In genomic region chr13:52609013-52609606, GRCh38 we compare ENCODE assay signal across 8 cellular contexts. TPM values are rescaled to one million over a fixed set of nuclear protein-coding genes. Genes with fewer than 3 reads are reported as not detected.
DNase-seq lines count a peak whose midpoint lies in the region; ATAC-seq and TF ChIP-seq lines count a peak whose summit lies in the region.
"Not testable (repeated sequence)": the region's sequence is repeated elsewhere in the genome, so short reads cannot be mapped to it uniquely, and the experiment has no call there.

No MANE protein-coding gene starts in this region.

- not testable (repeated sequence) for H3K4me3 Mint-ChIP-seq in CD14-positive monocyte

- H3K36me3 ChIP-seq in MM.1S (replicated peaks; ENCODE audit: insufficient read depth, low read length); SK-N-MC (ENCODE audit: insufficient read depth, low read length): not testable (repeated sequence)

- intact Hi-C loops in CD14-positive monocyte (cut with micrococcal nuclease) = not testable (repeated sequence)

- ATAC-seq in GM18519 (IDR thresholded peaks at IDR 0.05; ENCODE audit: low FRiP score, unreplicated experiment) = peak; percentile 57
- peak; percentile 80 for ATAC-seq in HG02623 (IDR thresholded peaks at IDR 0.05; ENCODE audit: unreplicated experiment)

- not testable (repeated sequence) for H3K9ac ChIP-seq in MM.1S (ENCODE audit: low read length); SK-N-MC (ENCODE audit: insufficient read length)

- H3K4me2 ChIP-seq in MM.1S (ENCODE audit: low read depth, low read length) = not testable (repeated sequence)

- not testable (repeated sequence) for H3K27ac Mint-ChIP-seq in CD14-positive monocyte

- not testable (repeated sequence) for H2AFZ ChIP-seq in MM.1S (ENCODE audit: low read length)

- H3F3A ChIP-seq in MM.1S (ENCODE audit: insufficient read depth, low read length) = not testable (repeated sequence)

- not testable (repeated sequence) for DNase-seq in CD14-positive monocyte (ENCODE audit: low spot score)
- DNase-seq in MM.1S = peak; percentile 31
- DNase-seq in SK-N-MC (ENCODE audit: low read depth, low spot score) = peak; percentile 24
- DNase-seq in cerebellar cortex (ENCODE audit: low spot score) = peak; percentile 54
- DNase-seq in iPS-NIHi7 (ENCODE audit: extremely low spot score) = peak; percentile 31
- peak; percentile 47 for DNase-seq in putamen (ENCODE audit: low spot score)

- H3K27me3 Mint-ChIP-seq in CD14-positive monocyte (ENCODE audit: low read depth in 3 of 3) = not testable (repeated sequence)

- not testable (repeated sequence) for H3K4me3 ChIP-seq in MM.1S (ENCODE audit: low read length); SK-N-MC

- H3K4me1 Mint-ChIP-seq in CD14-positive monocyte = peaks cover 19% of the 10 kb centered on the region

- H3K9me3 Mint-ChIP-seq in CD14-positive monocyte = not testable (repeated sequence)

- H3K79me2 ChIP-seq in MM.1S (ENCODE audit: low read length) = not testable (repeated sequence)

- TF ChIP-seq CTCF in CD14-positive monocyte (IDR thresholded peaks at IDR 0.05) (peak; percentile 38), MM.1S (IDR thresholded peaks at IDR 0.05; ENCODE audit: low read length) (peak; percentile 14; the same call in 1 of the 2 replicates)

- H3K4me1 ChIP-seq in MM.1S (ENCODE audit: low read length) = not testable (repeated sequence)

- H4K20me1 ChIP-seq in MM.1S (ENCODE audit: insufficient read depth, low read length) = not testable (repeated sequence)

- H3K9me3 ChIP-seq in MM.1S (replicated peaks; ENCODE audit: insufficient read depth, low read length); SK-N-MC (ENCODE audit: low read depth, low read length): not testable (repeated sequence)

- H3K27me3 ChIP-seq in MM.1S (replicated peaks; ENCODE audit: insufficient read depth, low read length) = not testable (repeated sequence)

- H3K36me3 Mint-ChIP-seq in CD14-positive monocyte = not testable (repeated sequence)

- H3K27ac ChIP-seq in MM.1S (ENCODE audit: low read length); SK-N-MC: not testable (repeated sequence)

- H3K9me2 ChIP-seq in MM.1S (replicated peaks; ENCODE audit: insufficient read depth, low read length) = not testable (repeated sequence)

RNA-seq across cellular contexts. Expression of gene HNRNPA1L2, which starts 33.1 kb away (rescaled TPM):
- 1 to 10 TPM in 1 of 2 donors, under 1 TPM in 1; 0.79 to 1.5 TPM for polyA plus RNA-seq in CD14-positive monocyte

RNA-seq across cellular contexts. Expression of gene SUGT1, which starts 43.5 kb away (rescaled TPM):
- polyA plus RNA-seq in CD14-positive monocyte = 10 to 100 TPM; 37.7 to 40.1 TPM
